2 cellular contexts compared by ENCODE assay signal in genomic region chrX:109539007-109539406, GRCh38.
TF ChIP-seq lines count a peak whose summit lies in the region.

No MANE protein-coding gene starts in this region.

TF ChIP-seq in HEK293, 187 proteins besides CTCF, POLR2A, EP300 and RAD21:
- peak; percentile 95 for TF ChIP-seq ZNF146 (tag by site-specific recombination; IDR thresholded peaks at IDR 0.05)
- TF ChIP-seq, protein P1, sequence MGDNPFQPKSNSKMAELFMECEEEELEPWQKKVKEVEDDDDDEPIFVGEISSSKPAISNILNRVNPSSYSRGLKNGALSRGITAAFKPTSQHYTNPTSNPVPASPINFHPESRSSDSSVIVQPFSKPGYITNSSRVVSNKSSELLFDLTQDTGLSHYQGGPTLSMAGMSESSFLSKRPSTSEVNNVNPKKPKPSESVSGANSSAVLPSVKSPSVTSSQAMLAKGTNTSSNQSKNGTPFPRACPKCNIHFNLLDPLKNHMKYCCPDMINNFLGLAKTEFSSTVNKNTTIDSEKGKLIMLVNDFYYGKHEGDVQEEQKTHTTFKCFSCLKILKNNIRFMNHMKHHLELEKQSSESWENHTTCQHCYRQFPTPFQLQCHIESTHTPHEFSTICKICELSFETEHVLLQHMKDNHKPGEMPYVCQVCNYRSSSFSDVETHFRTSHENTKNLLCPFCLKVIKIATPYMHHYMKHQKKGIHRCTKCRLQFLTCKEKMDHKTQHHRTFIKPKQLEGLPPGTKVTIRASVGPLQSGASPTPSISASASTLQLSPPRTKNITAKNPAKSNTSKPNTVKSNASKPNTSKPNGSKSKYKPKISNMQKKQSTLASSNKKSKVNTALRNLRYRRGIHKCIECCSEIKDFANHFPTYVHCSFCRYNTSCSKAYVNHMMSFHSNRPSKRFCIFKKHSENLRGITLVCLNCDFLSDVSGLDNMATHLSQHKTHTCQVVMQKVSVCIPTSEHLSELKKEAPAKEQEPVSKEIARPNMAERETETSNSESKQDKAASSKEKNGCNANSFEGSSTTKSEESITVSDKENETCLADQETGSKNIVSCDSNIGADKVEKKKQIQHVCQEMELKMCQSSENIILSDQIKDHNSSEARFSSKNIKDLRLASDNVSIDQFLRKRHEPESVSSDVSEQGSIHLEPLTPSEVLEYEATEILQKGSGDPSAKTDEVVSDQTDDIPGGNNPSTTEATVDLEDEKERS (tag by site-specific recombination; IDR thresholded peaks at IDR 0.05): peak; percentile 61; the same call in 1 of the 2 replicates

TF ChIP-seq in K562, 482 proteins besides CTCF, POLR2A, EP300 and RAD21:
- peak; percentile 10 for TF ChIP-seq RBM25 (IDR thresholded peaks at IDR 0.05; ENCODE audit: low read depth, low read length, severe bottlenecking)
- peak; percentile 83 for TF ChIP-seq ZNF146 (CRISPR knock-in tag; IDR thresholded peaks at IDR 0.05; ENCODE audit: unreplicated experiment)
- TF ChIP-seq KDM1A (IDR thresholded peaks at IDR 0.05): peak in 1 of 2 experiments; percentile 46; a peak in 1 of 4 replicates
- TF ChIP-seq BCOR (IDR thresholded peaks at IDR 0.05): peak; percentile 43; the same call in 1 of the 2 replicates
